8 cellular contexts compared by ENCODE assay signal in genomic region chr10:132421377-132422168, GRCh38. TPM values are rescaled to one million over a fixed set of nuclear protein-coding genes. Genes with fewer than 3 reads are reported as not detected.
DNase-seq lines count a peak whose midpoint lies in the region; ATAC-seq and TF ChIP-seq lines count a peak whose summit lies in the region.

No MANE protein-coding gene starts in this region.

- ATAC-seq in GM19324 (IDR thresholded peaks at IDR 0.05; ENCODE audit: low FRiP score, unreplicated experiment): peak; percentile 44
- no peak for ATAC-seq in GM19467 (IDR thresholded peaks at IDR 0.05; ENCODE audit: unreplicated experiment)
- no peak for ATAC-seq in HG02884 (IDR thresholded peaks at IDR 0.05; ENCODE audit: unreplicated experiment)

- no peak for TF ChIP-seq CTCF in cardiac muscle cell (IDR thresholded peaks at IDR 0.05; ENCODE audit: low read depth, low read length)
- TF ChIP-seq CTCF in retinal pigment epithelial cell (conservative IDR thresholded peaks at IDR 0.05; ENCODE audit: low read depth, low read length): no peak

- H3K4me3 Mint-ChIP-seq in activated CD4-positive, alpha-beta memory T cell treated with anti-CD3 and anti-CD28 coated beads for 36 hours: no peak overlapping the region

- peaks cover 2% of the 10 kb centered on the region for H3K9me3 Mint-ChIP-seq in activated CD4-positive, alpha-beta memory T cell treated with anti-CD3 and anti-CD28 coated beads for 36 hours

- H3K4me3 ChIP-seq in cardiac muscle cell (no peak overlapping the region), retinal pigment epithelial cell (ENCODE audit: low read length) (no peak overlapping the region)

- CTCF ChIA-PET in activated CD4-positive, alpha-beta memory T cell treated with anti-CD3 and anti-CD28 coated beads for 36 hours (lab: Charles Lee): interaction anchor here (0.9 to 1.2 kb wide), 2 partner anchors 25 to 61 kb away, joined by 3 to 5 read pairs; no protein-coding TSS in a partner anchor

- DNase-seq in AML-193 (lab: John Stamatoyannopoulos, UW) (peak; percentile 80), Kasumi-1 (lab: John Stamatoyannopoulos, UW) (peak; percentile 63 to 68), cardiac muscle cell (ENCODE audit: low read depth in 1 of 2, low spot score in 1 of 2) (peak; percentile 42 to 84), retinal pigment epithelial cell (ENCODE audit: low read depth) (peak; percentile 33)
- peak; percentile 43 for DNase-seq in activated CD4-positive, alpha-beta memory T cell treated with anti-CD3 and anti-CD28 coated beads for 36 hours

- POLR2A ChIA-PET in activated CD4-positive, alpha-beta memory T cell treated with anti-CD3 and anti-CD28 coated beads for 36 hours (lab: Charles Lee): no interaction called here

- no peaks in the 10 kb centered on the region for H3K27me3 Mint-ChIP-seq in activated CD4-positive, alpha-beta memory T cell treated with anti-CD3 and anti-CD28 coated beads for 36 hours

- H3K4me1 Mint-ChIP-seq in activated CD4-positive, alpha-beta memory T cell treated with anti-CD3 and anti-CD28 coated beads for 36 hours (ENCODE audit: low read depth): peaks cover 12% of the 10 kb centered on the region

- no peaks in the 10 kb centered on the region for H3K36me3 Mint-ChIP-seq in activated CD4-positive, alpha-beta memory T cell treated with anti-CD3 and anti-CD28 coated beads for 36 hours

- no peaks in the 10 kb centered on the region for H3K27me3 ChIP-seq in cardiac muscle cell

- H3K36me3 ChIP-seq in cardiac muscle cell: no peaks in the 10 kb centered on the region

- peaks cover 37% of the 10 kb centered on the region for H3K4me1 ChIP-seq in cardiac muscle cell (ENCODE audit: low read depth)

- intact Hi-C loops in activated CD4-positive, alpha-beta memory T cell treated with anti-CD3 and anti-CD28 coated beads for 36 hours (cut with micrococcal nuclease): no loop called here

- H3K27ac Mint-ChIP-seq in activated CD4-positive, alpha-beta memory T cell treated with anti-CD3 and anti-CD28 coated beads for 36 hours: no peak overlapping the region

- no peaks in the 10 kb centered on the region for H3K9me3 ChIP-seq in cardiac muscle cell (ENCODE audit: low read depth)

- H3K27ac ChIP-seq in cardiac muscle cell: peak overlapping the region; percentile 96

RNA-seq across cellular contexts. Expression of gene PWWP2B, which starts 24.6 kb away (rescaled TPM):
- total RNA-seq in activated CD4-positive, alpha-beta memory T cell treated with anti-CD3 and anti-CD28 coated beads for 36 hours: 1 to 10 TPM; 3.0 to 3.1 TPM
- total RNA-seq in cardiac muscle cell: 28.3 and 35.7 TPM in 2 replicates
- polyA plus RNA-seq in cardiac muscle cell: 11.7 and 11.8 TPM in 2 replicates
